ENCODE assay signal across 1 cellular context in the genomic region with DNA sequence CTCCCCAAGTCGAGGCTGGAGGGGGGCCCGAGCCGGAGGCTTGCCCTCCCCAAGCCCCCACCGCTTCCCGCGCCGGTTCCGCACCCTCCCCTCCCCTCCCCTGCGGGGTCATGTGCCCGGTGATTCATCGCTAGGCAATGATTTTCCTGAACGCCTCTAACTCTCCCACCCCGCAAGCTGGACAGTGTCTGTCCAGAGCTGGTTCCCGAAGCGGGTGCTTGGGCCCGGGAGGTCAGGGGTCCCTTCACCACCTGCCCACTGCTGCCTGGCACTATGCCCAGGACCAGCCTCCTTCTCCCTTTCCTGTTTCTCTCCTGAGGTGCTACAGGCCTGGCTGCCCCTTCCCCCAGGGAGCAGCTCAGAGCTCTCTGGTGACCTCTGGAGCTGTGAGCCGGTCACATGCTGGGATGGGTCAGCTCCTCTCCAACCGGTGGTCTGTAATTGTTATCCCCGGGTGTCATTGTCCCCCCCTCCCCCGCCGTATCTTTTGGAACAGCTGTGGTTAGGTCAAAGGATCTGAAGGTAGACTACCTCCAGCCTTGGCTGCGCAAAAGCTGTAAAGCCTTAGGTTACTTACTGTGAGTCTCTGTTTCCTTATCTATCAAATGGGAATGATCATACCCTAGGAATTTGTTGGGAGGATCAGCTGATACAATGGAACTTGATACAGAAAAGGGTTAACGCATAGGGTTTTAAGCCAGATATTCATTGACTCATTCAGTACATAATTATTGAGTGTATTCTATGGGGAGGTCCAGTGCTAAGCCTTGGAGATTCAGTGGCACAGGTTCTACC.
A peak's percentile ranks its signal among the peaks of the same experiment; 100 is the strongest.
TF ChIP-seq lines count a peak whose summit lies in the region.

No MANE protein-coding gene starts in this region.

TF ChIP-seq in endothelial cell of umbilical vein, 7 proteins besides CTCF, POLR2A, EP300 and RAD21:
- TF ChIP-seq GATA2 (IDR thresholded peaks at IDR 0.05; ENCODE audit: insufficient read depth, insufficient read length, low read depth, low read length) (no peak), FOS (IDR thresholded peaks at IDR 0.05; ENCODE audit: borderline replicate concordance, insufficient read depth, low read length) (peak; percentile 77)
- TF ChIP-seq, protein P1, sequence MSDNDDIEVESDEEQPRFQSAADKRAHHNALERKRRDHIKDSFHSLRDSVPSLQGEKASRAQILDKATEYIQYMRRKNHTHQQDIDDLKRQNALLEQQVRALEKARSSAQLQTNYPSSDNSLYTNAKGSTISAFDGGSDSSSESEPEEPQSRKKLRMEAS (IDR thresholded peaks at IDR 0.05; ENCODE audit: insufficient read depth, insufficient read length): peak; percentile 27
TF ChIP-seq in endothelial cell of umbilical vein: peak in this region for 2.
